In the genomic region with DNA sequence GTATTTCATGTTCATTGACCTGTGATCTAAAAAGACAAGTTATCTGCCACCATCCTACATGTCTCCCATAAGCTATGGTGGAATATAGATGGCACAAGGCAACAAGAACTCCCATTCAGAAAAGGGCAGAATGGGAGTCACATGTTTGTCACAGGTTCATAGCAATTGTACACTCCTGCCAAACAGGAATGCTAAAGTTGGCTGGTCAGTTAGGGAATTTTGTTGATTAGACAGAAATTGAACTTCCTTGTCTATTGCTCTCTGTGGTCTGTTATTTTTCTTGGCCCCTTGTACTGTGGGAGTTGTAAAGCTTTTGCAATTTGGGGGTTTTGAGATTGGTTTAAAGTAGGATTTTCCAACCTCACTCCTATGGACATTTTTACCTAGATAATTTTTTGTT, we compare ENCODE assay signal across 2 cellular contexts.
TF ChIP-seq lines count a peak whose summit lies in the region.

No MANE protein-coding gene starts in this region.

TF ChIP-seq in HepG2, 621 proteins besides CTCF, POLR2A, EP300 and RAD21:
- TF ChIP-seq ZMYM3 (CRISPR knock-in tag; IDR thresholded peaks at IDR 0.05), result no peak
- TF ChIP-seq, protein P1, sequence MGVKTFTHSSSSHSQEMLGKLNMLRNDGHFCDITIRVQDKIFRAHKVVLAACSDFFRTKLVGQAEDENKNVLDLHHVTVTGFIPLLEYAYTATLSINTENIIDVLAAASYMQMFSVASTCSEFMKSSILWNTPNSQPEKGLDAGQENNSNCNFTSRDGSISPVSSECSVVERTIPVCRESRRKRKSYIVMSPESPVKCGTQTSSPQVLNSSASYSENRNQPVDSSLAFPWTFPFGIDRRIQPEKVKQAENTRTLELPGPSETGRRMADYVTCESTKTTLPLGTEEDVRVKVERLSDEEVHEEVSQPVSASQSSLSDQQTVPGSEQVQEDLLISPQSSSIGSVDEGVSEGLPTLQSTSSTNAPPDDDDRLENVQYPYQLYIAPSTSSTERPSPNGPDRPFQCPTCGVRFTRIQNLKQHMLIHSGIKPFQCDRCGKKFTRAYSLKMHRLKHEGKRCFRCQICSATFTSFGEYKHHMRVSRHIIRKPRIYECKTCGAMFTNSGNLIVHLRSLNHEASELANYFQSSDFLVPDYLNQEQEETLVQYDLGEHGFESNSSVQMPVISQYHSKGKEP (CRISPR knock-in tag; IDR thresholded peaks at IDR 0.05), result no peak
- 0 out of 4 replicates have a peak, but pooled peaks have one; percentile 10 to 39 for TF ChIP-seq MAFK (conservative IDR thresholded peaks at IDR 0.05 in 1 of 2, IDR thresholded peaks at IDR 0.05 in 1 of 2; ENCODE audit: low read length in 2 of 2)
- no peak for TF ChIP-seq ZNF850 (CRISPR knock-in tag; conservative IDR thresholded peaks at IDR 0.05)
- no peak for TF ChIP-seq ASH2L (IDR thresholded peaks at IDR 0.05; ENCODE audit: insufficient read length, low read depth, low read length)
- TF ChIP-seq HOXD1 (CRISPR knock-in tag; IDR thresholded peaks at IDR 0.05), result no peak
- TF ChIP-seq HOXA9 (CRISPR knock-in tag; IDR thresholded peaks at IDR 0.05; ENCODE audit: borderline replicate concordance), result no peak
- TF ChIP-seq, protein P2, sequence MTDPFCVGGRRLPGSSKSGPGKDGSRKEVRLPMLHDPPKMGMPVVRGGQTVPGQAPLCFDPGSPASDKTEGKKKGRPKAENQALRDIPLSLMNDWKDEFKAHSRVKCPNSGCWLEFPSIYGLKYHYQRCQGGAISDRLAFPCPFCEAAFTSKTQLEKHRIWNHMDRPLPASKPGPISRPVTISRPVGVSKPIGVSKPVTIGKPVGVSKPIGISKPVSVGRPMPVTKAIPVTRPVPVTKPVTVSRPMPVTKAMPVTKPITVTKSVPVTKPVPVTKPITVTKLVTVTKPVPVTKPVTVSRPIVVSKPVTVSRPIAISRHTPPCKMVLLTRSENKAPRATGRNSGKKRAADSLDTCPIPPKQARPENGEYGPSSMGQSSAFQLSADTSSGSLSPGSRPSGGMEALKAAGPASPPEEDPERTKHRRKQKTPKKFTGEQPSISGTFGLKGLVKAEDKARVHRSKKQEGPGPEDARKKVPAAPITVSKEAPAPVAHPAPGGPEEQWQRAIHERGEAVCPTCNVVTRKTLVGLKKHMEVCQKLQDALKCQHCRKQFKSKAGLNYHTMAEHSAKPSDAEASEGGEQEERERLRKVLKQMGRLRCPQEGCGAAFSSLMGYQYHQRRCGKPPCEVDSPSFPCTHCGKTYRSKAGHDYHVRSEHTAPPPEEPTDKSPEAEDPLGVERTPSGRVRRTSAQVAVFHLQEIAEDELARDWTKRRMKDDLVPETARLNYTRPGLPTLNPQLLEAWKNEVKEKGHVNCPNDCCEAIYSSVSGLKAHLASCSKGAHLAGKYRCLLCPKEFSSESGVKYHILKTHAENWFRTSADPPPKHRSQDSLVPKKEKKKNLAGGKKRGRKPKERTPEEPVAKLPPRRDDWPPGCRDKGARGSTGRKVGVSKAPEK (CRISPR knock-in tag; IDR thresholded peaks at IDR 0.05; ENCODE audit: borderline replicate concordance), result no peak
- TF ChIP-seq ZNF234 (CRISPR knock-in tag; conservative IDR thresholded peaks at IDR 0.05), result no peak

TF ChIP-seq in K562, 482 proteins besides CTCF, POLR2A, EP300 and RAD21:
- TF ChIP-seq NEUROD1 (IDR thresholded peaks at IDR 0.05; ENCODE audit: borderline replicate concordance, low read depth, low read length, partially characterized antibody) (no peak), ZNF316 (IDR thresholded peaks at IDR 0.05) (peak; percentile 21; the same call in 1 of the 2 replicates), POLR3G (IDR thresholded peaks at IDR 0.05; ENCODE audit: extremely low read depth, insufficient read length, insufficient replicate concordance) (no peak)
